In genomic region chr16:66377327-66377723, GRCh38 we compare ENCODE assay signal across 19 cellular contexts. TPM values are rescaled to one million over a fixed set of nuclear protein-coding genes. Genes with fewer than 3 reads are reported as not detected.
DNase-seq lines count a peak whose midpoint lies in the region; ATAC-seq and TF ChIP-seq lines count a peak whose summit lies in the region.
"Had no signal": no experiment of that assay in that cellular context is flagged by ENCODE, and none has a peak within 500 bp of the region (broad histone marks: within the 10 kb centered on the region; RNA-seq: fewer than 3 reads in every experiment).

No MANE protein-coding gene starts in this region.

- no peak overlapping the region for H3K4me3 Mint-ChIP-seq in CD4-positive, alpha-beta T cell

- H3K4me3 ChIP-seq in left ventricle myocardium inferior (peak overlapping the region; percentile 30), liver (ENCODE audit: low read depth in 1 of 3, low read length in 3 of 3) (no peak overlapping the region), psoas muscle (no peak overlapping the region), upper lobe of right lung (no peak overlapping the region), mesendoderm (ENCODE audit: low read length) (no peak overlapping the region)
- H3K4me3 ChIP-seq: BLaER1 treated with 17β-estradiol and CSF1 and Interleukin-3, amounts not matched to agents 10 nM and 100 nM; GM12878; K562 had no signal

- CTCF ChIA-PET in CD4-positive, alpha-beta T cell (lab: Charles Lee): no interaction called here

- no peak overlapping the region for H3K18ac ChIP-seq in mesendoderm (ENCODE audit: low read length)

- H3K4me2 ChIP-seq in mesendoderm (ENCODE audit: low read length): no peak overlapping the region

- TF ChIP-seq RAD21 in liver (IDR thresholded peaks at IDR 0.05): no peak

- H3K4me1 Mint-ChIP-seq in CD4-positive, alpha-beta T cell (ENCODE audit: low read depth): no peaks in the 10 kb centered on the region

- no peak overlapping the region for H3K56ac ChIP-seq in mesendoderm (ENCODE audit: low read length)

- H4K5ac ChIP-seq in mesendoderm (ENCODE audit: low read length): no peak overlapping the region

- H3K4me1 ChIP-seq in left ventricle myocardium inferior (peaks cover 73% of the 10 kb centered on the region), liver (ENCODE audit: control insufficient read depth in 4 of 4, insufficient read depth in 4 of 4, low read length in 3 of 4) (peaks cover 0 to 6% (median 0%) of the 10 kb centered on the region in 4 donors), psoas muscle (no peaks in the 10 kb centered on the region), upper lobe of right lung (peaks cover 8% of the 10 kb centered on the region), mesendoderm (ENCODE audit: control insufficient read depth, low read depth, low read length) (no peaks in the 10 kb centered on the region)

- intact Hi-C loops in left ventricle myocardium inferior (cut with micrococcal nuclease) (no loop called here), left cardiac atrium (cut with DNase I) (no loop called here), psoas muscle (cut with DNase I) (no loop called here), upper lobe of right lung (cut with DNase I) (no loop called here)
- intact Hi-C loops in CD4-positive, alpha-beta T cell (cut with DNase I, micrococcal nuclease): no loop called here

- no peak overlapping the region for H3K9ac ChIP-seq in liver (ENCODE audit: low read depth in 1 of 2, low read length in 2 of 2)
- no peak overlapping the region for H3K9ac ChIP-seq in mesendoderm (ENCODE audit: low read length)

- H3K36me3 ChIP-seq in left ventricle myocardium inferior (no peaks in the 10 kb centered on the region), liver (ENCODE audit: control insufficient read depth in 4 of 4, insufficient read depth in 3 of 4, low read depth in 1 of 4, low read length in 3 of 4) (no peaks in the 10 kb centered on the region), psoas muscle (ENCODE audit: insufficient read depth in 1 of 2, low read depth in 1 of 2) (no peaks in the 10 kb centered on the region), upper lobe of right lung (no peaks in the 10 kb centered on the region), mesendoderm (ENCODE audit: control insufficient read depth, insufficient read depth, low read length) (no peaks in the 10 kb centered on the region)
- H3K36me3 ChIP-seq: BLaER1 treated with 17β-estradiol and CSF1 and Interleukin-3, amounts not matched to agents 10 nM and 100 nM had no signal

- no peak overlapping the region for H3K27ac Mint-ChIP-seq in CD4-positive, alpha-beta T cell

- H3K27me3 Mint-ChIP-seq in CD4-positive, alpha-beta T cell: no peaks in the 10 kb centered on the region

- H3K9me3 ChIP-seq in left ventricle myocardium inferior (replicated peaks): no peaks in the 10 kb centered on the region
- H3K9me3 ChIP-seq in liver (ENCODE audit: control insufficient read depth in 4 of 4, low read length in 3 of 4): no peaks in the 10 kb centered on the region
- no peaks in the 10 kb centered on the region for H3K9me3 ChIP-seq in psoas muscle
- no peaks in the 10 kb centered on the region for H3K9me3 ChIP-seq in upper lobe of right lung
- H3K9me3 ChIP-seq in CD4-positive, alpha-beta T cell (ENCODE audit: control insufficient read depth, low read length): no peaks in the 10 kb centered on the region
- H3K9me3 ChIP-seq: BLaER1 treated with 17β-estradiol and CSF1 and Interleukin-3, amounts not matched to agents 10 nM and 100 nM had no signal

- H4K8ac ChIP-seq in mesendoderm (ENCODE audit: low read depth, low read length): no peak overlapping the region

- H3K27ac ChIP-seq in left ventricle myocardium inferior (replicated peaks) (peak overlapping the region; percentile 75), liver (ENCODE audit: low read depth in 1 of 2, low read length in 2 of 2) (peak overlapping the region; percentile 3 to 61), psoas muscle (peak overlapping the region; percentile 46), upper lobe of right lung (no peak overlapping the region), mesendoderm (ENCODE audit: low read depth, low read length) (no peak overlapping the region)
- no peak overlapping the region for H3K27ac ChIP-seq in CD4-positive, alpha-beta T cell (ENCODE audit: low read depth, low read length)

- H2BK120ac ChIP-seq in mesendoderm (ENCODE audit: low read depth, low read length): no peak overlapping the region

- H3K27me3 ChIP-seq in left ventricle myocardium inferior (ENCODE audit: low read depth) (no peaks in the 10 kb centered on the region), liver (ENCODE audit: control insufficient read depth in 4 of 4, insufficient read depth in 4 of 4, low read length in 3 of 4) (no peaks in the 10 kb centered on the region), psoas muscle (ENCODE audit: insufficient read depth in 3 of 3, low read length in 2 of 3) (no peaks in the 10 kb centered on the region), upper lobe of right lung (no peaks in the 10 kb centered on the region), mesendoderm (ENCODE audit: insufficient read depth, low read length, poor library complexity) (no peaks in the 10 kb centered on the region)
- H3K27me3 ChIP-seq in CD4-positive, alpha-beta T cell (ENCODE audit: control insufficient read depth, insufficient read depth, low read length): no peaks in the 10 kb centered on the region
- H3K27me3 ChIP-seq: BLaER1 treated with 17β-estradiol and CSF1 and Interleukin-3, amounts not matched to agents 10 nM and 100 nM had no signal

- no peaks in the 10 kb centered on the region for H3K9me3 Mint-ChIP-seq in CD4-positive, alpha-beta T cell

- H2AK5ac ChIP-seq in mesendoderm (ENCODE audit: low read length): no peak overlapping the region

- WGBS in liver: 62% methylated on average over 3 of the region's 3 CpGs
- WGBS in psoas muscle, 3 donors: 65 to 80% (median 73%) methylated on average over 3 of the region's 3 CpGs
- no CpG with 5 or more reads among the region's 3 CpGs for WGBS in mesendoderm (ENCODE audit: extremely low coverage, insufficient coverage, low lambda C conversion rate)

- DNase-seq in left ventricle myocardium inferior (no peak), left cardiac atrium (no peak), psoas muscle (no peak), upper lobe of right lung (no peak), amygdala (lab: John Stamatoyannopoulos, UW) (no peak), mesendoderm (no peak)
- DNase-seq in CD4-positive, alpha-beta T cell: no peak
- DNase-seq: DMS 273 treated with DMSO at 0.1 percent for 48 hours, GDM1, NCI-H187 treated with DMSO at 0.1 percent for 48 hours, NCI-H2171 treated with DMSO at 0.1 percent for 48 hours, NCI-H748 treated with DMSO at 0.1 percent for 48 hours had no signal

- H3K4ac ChIP-seq in mesendoderm (ENCODE audit: low read depth, low read length): no peak overlapping the region

- no peaks in the 10 kb centered on the region for H3K79me1 ChIP-seq in mesendoderm (ENCODE audit: low read length)

- H3K79me2 ChIP-seq in mesendoderm (ENCODE audit: control insufficient read depth, insufficient read depth, low read length): no peaks in the 10 kb centered on the region

- no peak for ATAC-seq in left cardiac atrium
- no peak for ATAC-seq in psoas muscle
- peak; percentile 3 for ATAC-seq in upper lobe of right lung
- ATAC-seq in CD4-positive, alpha-beta T cell (ENCODE audit: poor library complexity): no peak
- ATAC-seq: GM12878, K562, PC-3 had no signal

- no peaks in the 10 kb centered on the region for H3K36me3 Mint-ChIP-seq in CD4-positive, alpha-beta T cell (ENCODE audit: low read depth)

- H2BK5ac ChIP-seq in mesendoderm (ENCODE audit: low read length): no peak overlapping the region

- TF ChIP-seq CTCF in left ventricle myocardium inferior (IDR thresholded peaks at IDR 0.05; ENCODE audit: borderline replicate concordance) (no peak), liver (IDR thresholded peaks at IDR 0.05; ENCODE audit: low read depth, low read length, missing input control) (no peak), psoas muscle (IDR thresholded peaks at IDR 0.05) (no peak), upper lobe of right lung (IDR thresholded peaks at IDR 0.05) (no peak)
- no peak for TF ChIP-seq CTCF in CD4-positive, alpha-beta T cell (IDR thresholded peaks at IDR 0.05)

- POLR2A ChIA-PET in CD4-positive, alpha-beta T cell (lab: Charles Lee): no interaction called here

- H3K23ac ChIP-seq in mesendoderm (ENCODE audit: low read length): no peak overlapping the region

- H2BK15ac ChIP-seq in mesendoderm (replicated peaks; ENCODE audit: low read depth): no peak overlapping the region

RNA-seq across cellular contexts. Expression of gene CDH5, which starts 10.8 kb away (rescaled TPM):
- total RNA-seq in left ventricle myocardium inferior (47.1 TPM), left cardiac atrium (10 to 100 TPM; 40.3 to 80.0 TPM), liver (10 to 100 TPM; 15.6 to 21.9 TPM), psoas muscle (10 to 100 TPM; 21.4 to 48.4 (median 37.0) TPM), upper lobe of right lung (144 TPM)
- polyA plus RNA-seq in liver (10 to 100 TPM in 1 of 2 donors, 1 to 10 TPM in 1; 5.5 to 19.3 TPM), psoas muscle (10 to 100 TPM; 15.1 to 22.2 (median 17.7) TPM)
- 0.06 TPM for polyA plus RNA-seq in mesendoderm (2013, experiment 1 of 2)
- 0.07 TPM for polyA plus RNA-seq in mesendoderm (2013, experiment 2 of 2)
- total RNA-seq in CD4-positive, alpha-beta T cell: not detected
- total RNA-seq: GM12878, K562, NCI-H460, PC-3 had no signal
- polyA plus RNA-seq: GM12878, K562 had no signal

RNA-seq across cellular contexts. Expression of gene BEAN1, which starts 49.8 kb away (rescaled TPM):
- total RNA-seq in left ventricle myocardium inferior: 0.33 TPM
- total RNA-seq in left cardiac atrium: 1 to 10 TPM; 1.2 to 1.6 TPM
- under 1 TPM in 1 of 2 donors, not detected in 1; 0.25 TPM for total RNA-seq in liver
- polyA plus RNA-seq in liver: under 1 TPM; 0.22 to 0.99 TPM
- total RNA-seq in psoas muscle: not detected
- under 1 TPM in 2 of 3 donors, not detected in 1; 0.01 to 0.08 TPM for polyA plus RNA-seq in psoas muscle
- 0.87 TPM for total RNA-seq in upper lobe of right lung
- polyA plus RNA-seq in mesendoderm (2013, experiment 1 of 2): 0.10 TPM
- 0.06 TPM for polyA plus RNA-seq in mesendoderm (2013, experiment 2 of 2)
- not detected for total RNA-seq in CD4-positive, alpha-beta T cell
- total RNA-seq: GM12878, H1, K562 had no signal
- polyA plus RNA-seq: GM12878, K562 had no signal

Comparison
In these comparisons a context has a peak if more than half of its experiments do, and no peak if none do; other contexts are left out.
1. H3K27ac ChIP-seq: peak in left ventricle myocardium inferior (single experiment), liver (2 of 2) and psoas muscle (single experiment); none in upper lobe of right lung (single experiment), mesendoderm (single experiment) and CD4-positive, alpha-beta T cell (single experiment).
2. RNA of gene CDH5, which starts 10.8 kb away (total RNA-seq): 144 TPM in upper lobe of right lung (single experiment), 40.3 to 80.0 TPM in left cardiac atrium, 47.1 TPM in left ventricle myocardium inferior (single experiment), 21.4 to 48.4 TPM in psoas muscle and 15.6 to 21.9 TPM in liver; not detected in CD4-positive, alpha-beta T cell; every median in the first group is over 10 times any median in the second.